Comparison of ENCODE assay signal across 16 cellular contexts in genomic region chr7:85595639-85596268, GRCh38.
DNase-seq lines count a peak whose midpoint lies in the region; ATAC-seq and TF ChIP-seq lines count a peak whose summit lies in the region.
"Had no signal": no experiment of that assay in that cellular context is flagged by ENCODE, and none has a peak within 500 bp of the region (broad histone marks: within the 10 kb centered on the region; RNA-seq: fewer than 3 reads in every experiment).

No MANE protein-coding gene starts in this region.

- H3K4me3 ChIP-seq in fibroblast of lung (replicated peaks in 1 of 4; ENCODE audit: control extremely low read depth in 1 of 4, insufficient read depth in 1 of 4, low read depth in 3 of 4, low read length in 4 of 4) = no peak overlapping the region
- no peak overlapping the region for H3K4me3 ChIP-seq in smooth muscle cell
- H3K4me3 ChIP-seq: heart left ventricle had no signal

- POLR2A ChIA-PET in CD4-positive, alpha-beta T cell (lab: Charles Lee) = no interaction called here

- ATAC-seq in CD4-positive, alpha-beta T cell (ENCODE audit: poor library complexity) = no peak
- ATAC-seq in HG02610 (IDR thresholded peaks at IDR 0.05; ENCODE audit: unreplicated experiment) = no peak
- ATAC-seq in GM21390 (IDR thresholded peaks at IDR 0.05; ENCODE audit: unreplicated experiment) = no peak
- ATAC-seq: heart left ventricle, right cardiac atrium had no signal

- intact Hi-C loops in CD4-positive, alpha-beta T cell (cut with DNase I, micrococcal nuclease) = no loop called here

- H3K9me3 ChIP-seq in fibroblast of lung (ENCODE audit: control insufficient read depth, insufficient read depth, low read depth, low read length) = no peaks in the 10 kb centered on the region
- H3K9me3 ChIP-seq in smooth muscle cell (replicated peaks; ENCODE audit: low read depth) = no peaks in the 10 kb centered on the region
- no peaks in the 10 kb centered on the region for H3K9me3 ChIP-seq in CD4-positive, alpha-beta T cell (ENCODE audit: control insufficient read depth, low read length)
- H3K9me3 ChIP-seq: heart left ventricle had no signal

- no peaks in the 10 kb centered on the region for H3K36me3 ChIP-seq in fibroblast of lung (ENCODE audit: control insufficient read depth, insufficient read depth, low read length)
- H3K36me3 ChIP-seq in smooth muscle cell (ENCODE audit: low read depth) = no peaks in the 10 kb centered on the region
- H3K36me3 ChIP-seq: heart left ventricle had no signal

- H3K9ac ChIP-seq in fibroblast of lung (ENCODE audit: insufficient read depth, low read length) (no peak overlapping the region), smooth muscle cell (ENCODE audit: low read depth) (no peak overlapping the region)

- H3K27ac Mint-ChIP-seq in CD4-positive, alpha-beta T cell = no peak overlapping the region

- H3K4me1 ChIP-seq in fibroblast of lung (ENCODE audit: control insufficient read depth, extremely low read depth, insufficient read depth, low read length) = no peaks in the 10 kb centered on the region
- peaks cover 7% of the 10 kb centered on the region for H3K4me1 ChIP-seq in smooth muscle cell (ENCODE audit: low read depth)
- H3K4me1 ChIP-seq: heart left ventricle had no signal

- H3K4me1 Mint-ChIP-seq in CD4-positive, alpha-beta T cell (ENCODE audit: low read depth) = no peaks in the 10 kb centered on the region
- H3K4me1 Mint-ChIP-seq: central memory CD8-positive, alpha-beta T cell had no signal

- H3K27ac ChIP-seq in fibroblast of lung (ENCODE audit: insufficient read depth, low read length) (no peak overlapping the region), smooth muscle cell (ENCODE audit: low read depth) (peak overlapping the region; percentile 17)
- no peak overlapping the region for H3K27ac ChIP-seq in CD4-positive, alpha-beta T cell (ENCODE audit: low read depth, low read length)
- H3K27ac ChIP-seq: heart left ventricle had no signal

- no peaks in the 10 kb centered on the region for H3K9me3 Mint-ChIP-seq in CD4-positive, alpha-beta T cell
- H3K9me3 Mint-ChIP-seq: central memory CD8-positive, alpha-beta T cell had no signal

- H2AFZ ChIP-seq in fibroblast of lung (ENCODE audit: low read length) (no peak overlapping the region), smooth muscle cell (ENCODE audit: low read depth) (no peak overlapping the region)

- H3K4me3 Mint-ChIP-seq in CD4-positive, alpha-beta T cell = no peak overlapping the region
- H3K4me3 Mint-ChIP-seq: central memory CD8-positive, alpha-beta T cell had no signal

- H3K79me2 ChIP-seq in fibroblast of lung (ENCODE audit: control insufficient read depth, insufficient read depth, low read length) (no peaks in the 10 kb centered on the region), smooth muscle cell (ENCODE audit: low read depth) (no peaks in the 10 kb centered on the region)

- H3K4me2 ChIP-seq in fibroblast of lung (ENCODE audit: extremely low read depth, insufficient read depth, low read length) = no peak overlapping the region
- no peak overlapping the region for H3K4me2 ChIP-seq in smooth muscle cell

- H3K36me3 Mint-ChIP-seq in CD4-positive, alpha-beta T cell (ENCODE audit: low read depth) = no peaks in the 10 kb centered on the region

- no peaks in the 10 kb centered on the region for H3K27me3 ChIP-seq in fibroblast of lung (ENCODE audit: control insufficient read depth, insufficient read depth, low read length)
- no peaks in the 10 kb centered on the region for H3K27me3 ChIP-seq in smooth muscle cell (ENCODE audit: low read depth)
- H3K27me3 ChIP-seq in CD4-positive, alpha-beta T cell (ENCODE audit: control insufficient read depth, insufficient read depth, low read length) = no peaks in the 10 kb centered on the region
- H3K27me3 ChIP-seq: heart left ventricle had no signal

- no peaks in the 10 kb centered on the region for H4K20me1 ChIP-seq in fibroblast of lung (ENCODE audit: control insufficient read depth, extremely low read depth, insufficient read depth, low read length)
- H4K20me1 ChIP-seq in smooth muscle cell (ENCODE audit: low read depth) = no peaks in the 10 kb centered on the region

- peak; percentile 16 for DNase-seq in ELR (ENCODE audit: low read depth)
- DNase-seq in RPMI7951 (ENCODE audit: low read depth) = peak; percentile 25
- peak; percentile 49 to 77 for DNase-seq in fibroblast of lung (ENCODE audit: low read depth in 2 of 2)
- no peak for DNase-seq in smooth muscle cell (lab: John Stamatoyannopoulos, UW; ENCODE audit: unreplicated experiment)
- no peak for DNase-seq in CD4-positive, alpha-beta T cell
- DNase-seq: activated CD4-positive, alpha-beta T cell treated with anti-CD3 and anti-CD28 coated beads, Interleukin-2, amount 50 U/mL, for 1 hour; activated naive CD4-positive, alpha-beta T cell treated with anti-CD3 and anti-CD28 coated beads, Interleukin-2, amount 50 U/mL, for 16 hours; Calu3; heart left ventricle; islet precursor cell; mesendoderm; NCI-H1694 treated with DMSO at 0.1 percent for 48 hours; right cardiac atrium had no signal

- no peak for TF ChIP-seq CTCF in fibroblast of lung (conservative IDR thresholded peaks at IDR 0.05 in 1 of 2, IDR thresholded peaks at IDR 0.05 in 1 of 2; ENCODE audit: low read depth in 1 of 2, low read length in 2 of 2)
- TF ChIP-seq CTCF in smooth muscle cell (IDR thresholded peaks at IDR 0.05; ENCODE audit: borderline replicate concordance, insufficient read depth, poor library complexity, severe bottlenecking) = no peak
- TF ChIP-seq CTCF in CD4-positive, alpha-beta T cell (IDR thresholded peaks at IDR 0.05) = no peak

- CTCF ChIA-PET in CD4-positive, alpha-beta T cell (lab: Charles Lee) = no interaction called here

- H3K27me3 Mint-ChIP-seq in CD4-positive, alpha-beta T cell = no peaks in the 10 kb centered on the region
- H3K27me3 Mint-ChIP-seq: central memory CD8-positive, alpha-beta T cell had no signal

- H3F3A ChIP-seq in smooth muscle cell (ENCODE audit: low read depth) = no peaks in the 10 kb centered on the region

Comparison
In these comparisons a context has a peak if more than half of its experiments do, and no peak if none do; other contexts are left out.
1. DNase-seq: peak in ELR (single experiment), RPMI7951 (single experiment) and fibroblast of lung (2 of 2); none in smooth muscle cell (single experiment) and CD4-positive, alpha-beta T cell (0 of 10).